ENCODE assay signal across 16 cellular contexts in the genomic region with DNA sequence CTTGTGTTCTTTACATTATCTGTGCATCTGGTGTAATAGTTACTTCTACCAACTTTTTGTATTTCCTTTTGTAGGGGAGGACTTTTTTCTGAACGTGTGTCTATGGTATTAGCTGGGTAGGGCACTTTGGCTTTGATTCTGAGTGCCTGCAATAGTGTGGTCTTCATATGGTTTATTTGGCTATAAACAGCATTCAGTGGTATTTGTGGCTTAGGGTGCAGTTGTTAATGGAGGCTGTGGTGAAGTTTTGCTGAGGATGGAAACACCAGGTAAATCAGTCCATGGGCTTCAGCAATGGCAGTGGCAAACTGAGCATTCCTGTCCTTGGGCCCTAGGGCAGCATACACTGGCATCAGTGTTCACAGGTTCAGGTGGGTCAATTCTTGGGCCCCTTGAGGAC.
A peak's percentile ranks its signal among the peaks of the same experiment; 100 is the strongest.
DNase-seq lines count a peak whose midpoint lies in the region; ATAC-seq and TF ChIP-seq lines count a peak whose summit lies in the region.
"Had no signal": no experiment of that assay in that cellular context is flagged by ENCODE, and none has a peak within 500 bp of the region (broad histone marks: within the 10 kb centered on the region; RNA-seq: fewer than 3 reads in every experiment).

No MANE protein-coding gene starts in this region.

- H3K4me1 ChIP-seq in OCI-LY1 (ENCODE audit: insufficient read depth, low read length, severe bottlenecking), result peaks cover 55% of the 10 kb centered on the region

- H3F3A ChIP-seq in OCI-LY1 (ENCODE audit: insufficient read depth, low read length), result no peaks in the 10 kb centered on the region

- no peak for DNase-seq in stimulated activated naive CD8-positive, alpha-beta T cell treated with anti-CD3 and anti-CD28 coated beads, Interleukin-15, Interleukin-2, amounts not matched to agents 100 U/mL and 50 U/mL, for 24 hours
- DNase-seq in immature natural killer cell (peak in 1 of 3 donors; percentile 8), left lobe of liver (ENCODE audit: low spot score) (no peak)
- DNase-seq: Calu3; CD4-positive, alpha-beta T cell; DMS53; NCI-H1048; NCI-H1436 treated with DMSO at 0.1 percent for 48 hours; NCI-H2081; NCI-H510A; NCI-H774 had no signal

- H3K9me3 ChIP-seq in OCI-LY1 (ENCODE audit: low read length), result no peaks in the 10 kb centered on the region; the same call in 1 of the 2 replicates

- peaks cover 59% of the 10 kb centered on the region for H3K4me1 Mint-ChIP-seq in stimulated activated naive CD8-positive, alpha-beta T cell treated with anti-CD3 and anti-CD28 coated beads, Interleukin-15, Interleukin-2, amounts not matched to agents 100 ng/mL and 50 ng/mL, for 24 hours (ENCODE audit: low read depth)
- H3K4me1 Mint-ChIP-seq in immature natural killer cell, result peaks cover 29 to 52% of the 10 kb centered on the region in 2 donors

- peaks cover 11% of the 10 kb centered on the region for H3K9me3 Mint-ChIP-seq in stimulated activated naive CD8-positive, alpha-beta T cell treated with anti-CD3 and anti-CD28 coated beads, Interleukin-15, Interleukin-2, amounts not matched to agents 100 ng/mL and 50 ng/mL, for 24 hours
- no peaks in the 10 kb centered on the region for H3K9me3 Mint-ChIP-seq in immature natural killer cell

- peaks cover 35% of the 10 kb centered on the region for H3K27me3 Mint-ChIP-seq in stimulated activated naive CD8-positive, alpha-beta T cell treated with anti-CD3 and anti-CD28 coated beads, Interleukin-15, Interleukin-2, amounts not matched to agents 100 ng/mL and 50 ng/mL, for 24 hours
- peaks cover 0 to 5% (median 2%) of the 10 kb centered on the region in 3 donors for H3K27me3 Mint-ChIP-seq in immature natural killer cell (ENCODE audit: low read depth in 3 of 3)

- peak overlapping the region; percentile 53 for H3K27ac ChIP-seq in OCI-LY1 (ENCODE audit: low read depth, low read length, poor library complexity, severe bottlenecking)

- no peaks in the 10 kb centered on the region for H3K36me3 ChIP-seq in OCI-LY1 (ENCODE audit: insufficient read depth, low read length)

- no peak overlapping the region for H3K4me3 ChIP-seq in OCI-LY1 (ENCODE audit: low read depth, low read length, poor library complexity, severe bottlenecking)

- H3K4me3 Mint-ChIP-seq in stimulated activated naive CD8-positive, alpha-beta T cell treated with anti-CD3 and anti-CD28 coated beads, Interleukin-15, Interleukin-2, amounts not matched to agents 100 ng/mL and 50 ng/mL, for 24 hours, result no peak overlapping the region
- H3K4me3 Mint-ChIP-seq in immature natural killer cell, result peak overlapping the region in 3 of 5 donors; percentile 1 to 8 (median 3)
- H3K4me3 Mint-ChIP-seq: CD4-positive, alpha-beta T cell had no signal

- H3K9me2 ChIP-seq in OCI-LY1 (ENCODE audit: low read depth, low read length), result no peaks in the 10 kb centered on the region

- no peak for TF ChIP-seq CTCF in OCI-LY1 (IDR thresholded peaks at IDR 0.05; ENCODE audit: low read length)

- H3K27me3 ChIP-seq in OCI-LY1 (ENCODE audit: insufficient read depth, low read length), result no peaks in the 10 kb centered on the region

- peaks cover 3% of the 10 kb centered on the region for H3K36me3 Mint-ChIP-seq in stimulated activated naive CD8-positive, alpha-beta T cell treated with anti-CD3 and anti-CD28 coated beads, Interleukin-15, Interleukin-2, amounts not matched to agents 100 ng/mL and 50 ng/mL, for 24 hours (ENCODE audit: low read depth)
- H3K36me3 Mint-ChIP-seq in immature natural killer cell, result no peaks in the 10 kb centered on the region

- H4K20me1 ChIP-seq in OCI-LY1 (ENCODE audit: insufficient read depth, low read length), result no peaks in the 10 kb centered on the region

- H3K79me2 ChIP-seq in OCI-LY1 (ENCODE audit: insufficient read depth, low read length), result no peaks in the 10 kb centered on the region

- no peak overlapping the region for H3K4me2 ChIP-seq in OCI-LY1 (ENCODE audit: low read length)

- no peak for ATAC-seq in stimulated activated naive CD8-positive, alpha-beta T cell treated with anti-CD3 and anti-CD28 coated beads, Interleukin-15, Interleukin-2, amounts not matched to agents 100 U/mL and 50 U/mL, for 24 hours
- ATAC-seq in GM19395 (IDR thresholded peaks at IDR 0.05; ENCODE audit: unreplicated experiment), result no peak
- ATAC-seq in left lobe of liver, result no peak
- ATAC-seq in GM18907 (IDR thresholded peaks at IDR 0.05; ENCODE audit: unreplicated experiment), result no peak
- ATAC-seq: Panc1 had no signal

- peak overlapping the region; percentile 93 for H3K27ac Mint-ChIP-seq in stimulated activated naive CD8-positive, alpha-beta T cell treated with anti-CD3 and anti-CD28 coated beads, Interleukin-15, Interleukin-2, amounts not matched to agents 100 ng/mL and 50 ng/mL, for 24 hours
- H3K27ac Mint-ChIP-seq in immature natural killer cell, result peak overlapping the region in 3 of 6 donors; percentile 19 to 46 (median 25)
- H3K27ac Mint-ChIP-seq: CD4-positive, alpha-beta T cell had no signal

- no peak overlapping the region for H2AFZ ChIP-seq in OCI-LY1 (ENCODE audit: low read length)

- H3K9ac ChIP-seq in OCI-LY1 (ENCODE audit: low read length), result no peak overlapping the region
